18 cellular contexts compared by ENCODE assay signal in genomic region chr22:19360300-19360792, GRCh38.
DNase-seq lines count a peak whose midpoint lies in the region; ATAC-seq and TF ChIP-seq lines count a peak whose summit lies in the region.
"Had no signal": no experiment of that assay in that cellular context is flagged by ENCODE, and none has a peak within 500 bp of the region (broad histone marks: within the 10 kb centered on the region; RNA-seq: fewer than 3 reads in every experiment).

No MANE protein-coding gene starts in this region.

- H3K36me3 ChIP-seq in neuronal stem cell (replicated peaks in 1 of 2; ENCODE audit: control insufficient read depth in 2 of 2, insufficient read depth in 2 of 2, low read length in 2 of 2): peaks cover 62 to 98% of the 10 kb centered on the region in 2 donors
- no peaks in the 10 kb centered on the region for H3K36me3 ChIP-seq in neural progenitor cell

- TF ChIP-seq CTCF in choroid plexus epithelial cell (conservative IDR thresholded peaks at IDR 0.05; ENCODE audit: low read depth, low read length) (peak; percentile 20), neural progenitor cell (IDR thresholded peaks at IDR 0.05) (no peak)

- H3K4me1 ChIP-seq in neuronal stem cell (ENCODE audit: control insufficient read depth in 2 of 2, insufficient read depth in 1 of 2, low read depth in 1 of 2, low read length in 2 of 2): no peaks in the 10 kb centered on the region
- no peaks in the 10 kb centered on the region for H3K4me1 ChIP-seq in neural progenitor cell

- no peak overlapping the region for H3K4ac ChIP-seq in neuronal stem cell (ENCODE audit: low read length)

- H2BK12ac ChIP-seq in neuronal stem cell (ENCODE audit: low read length): no peak overlapping the region

- no peak for ATAC-seq in stimulated activated naive CD8-positive, alpha-beta T cell treated with anti-CD3 and anti-CD28 coated beads, Interleukin-15, amount 100 ng/mL, for 72 hours
- ATAC-seq in GM19397 (IDR thresholded peaks at IDR 0.05; ENCODE audit: unreplicated experiment) (no peak), GM19023 (IDR thresholded peaks at IDR 0.05; ENCODE audit: unreplicated experiment) (no peak)
- ATAC-seq: Right ventricle myocardium inferior had no signal

- H3K9me3 ChIP-seq in neuronal stem cell (replicated peaks in 1 of 2; ENCODE audit: control insufficient read depth in 2 of 2, insufficient read depth in 1 of 2, low read depth in 1 of 2, low read length in 2 of 2): no peaks in the 10 kb centered on the region
- no peaks in the 10 kb centered on the region for H3K9me3 ChIP-seq in neural progenitor cell (ENCODE audit: low read depth)

- H3K23ac ChIP-seq in neuronal stem cell (ENCODE audit: low read depth, low read length, poor library complexity): peak overlapping the region; percentile 60

- peaks cover 58% of the 10 kb centered on the region for H3K36me3 Mint-ChIP-seq in stimulated activated naive CD8-positive, alpha-beta T cell treated with anti-CD3 and anti-CD28 coated beads, Interleukin-15, Interleukin-2, amounts not matched to agents 100 ng/mL and 50 ng/mL, for 24 hours (ENCODE audit: low read depth)
- peaks cover 19% of the 10 kb centered on the region for H3K36me3 Mint-ChIP-seq in neural progenitor cell

- no peak overlapping the region for H3K27ac ChIP-seq in neuronal stem cell (replicated peaks; ENCODE audit: low read length)
- no peak overlapping the region for H3K27ac ChIP-seq in neural progenitor cell

- H3K4me3 ChIP-seq in choroid plexus epithelial cell (ENCODE audit: low read depth, low read length) (no peak overlapping the region), neuronal stem cell (ENCODE audit: low read length in 2 of 2) (no peak overlapping the region), neural progenitor cell (no peak overlapping the region)

- H2BK5ac ChIP-seq in neuronal stem cell (ENCODE audit: low read length): no peak overlapping the region

- no CpG with 5 or more reads among the region's 8 CpGs for WGBS in neuronal stem cell (ENCODE audit: extremely low coverage in 2 of 2, insufficient read length in 2 of 2, insufficient replicate concordance in 1 of 2), 2 donors

- H3K27me3 ChIP-seq in neuronal stem cell (ENCODE audit: control insufficient read depth in 3 of 3, insufficient read depth in 3 of 3, low read depth in 1 of 3, low read length in 3 of 3) (no peaks in the 10 kb centered on the region), neural progenitor cell (no peaks in the 10 kb centered on the region)

- H2AK5ac ChIP-seq in neuronal stem cell (ENCODE audit: low read depth, low read length): no peak overlapping the region

- H2AFZ ChIP-seq in neuronal stem cell (ENCODE audit: low read length): no peak overlapping the region
- H2AFZ ChIP-seq in neural progenitor cell (replicated peaks): no peak overlapping the region

- no peak overlapping the region for H2BK120ac ChIP-seq in neuronal stem cell (ENCODE audit: low read depth, low read length)

- no peaks in the 10 kb centered on the region for H3K27me3 Mint-ChIP-seq in stimulated activated naive CD8-positive, alpha-beta T cell treated with anti-CD3 and anti-CD28 coated beads, Interleukin-15, Interleukin-2, amounts not matched to agents 100 ng/mL and 50 ng/mL, for 24 hours
- no peaks in the 10 kb centered on the region for H3K27me3 Mint-ChIP-seq in stimulated activated naive CD8-positive, alpha-beta T cell treated with anti-CD3 and anti-CD28 coated beads, Interleukin-15, amount 100 ng/mL, for 72 hours
- H3K27me3 Mint-ChIP-seq in neural progenitor cell (ENCODE audit: insufficient read depth, low read depth): no peaks in the 10 kb centered on the region
- H3K27me3 Mint-ChIP-seq: CD4-positive, alpha-beta T cell had no signal

- H3K4me2 ChIP-seq in neuronal stem cell (ENCODE audit: insufficient read depth, low read length, poor library complexity, severe bottlenecking) (no peak overlapping the region), neural progenitor cell (no peak overlapping the region)

- no peaks in the 10 kb centered on the region for H3F3A ChIP-seq in neural progenitor cell (ENCODE audit: low read depth)

- peak overlapping the region; percentile 54 for H3K27ac Mint-ChIP-seq in stimulated activated naive CD8-positive, alpha-beta T cell treated with anti-CD3 and anti-CD28 coated beads, Interleukin-15, Interleukin-2, amounts not matched to agents 100 ng/mL and 50 ng/mL, for 24 hours
- peak overlapping the region in 1 of 2 donors; percentile 19 for H3K27ac Mint-ChIP-seq in stimulated activated naive CD8-positive, alpha-beta T cell treated with anti-CD3 and anti-CD28 coated beads, Interleukin-15, amount 100 ng/mL, for 72 hours
- no peak overlapping the region for H3K27ac Mint-ChIP-seq in neural progenitor cell
- H3K27ac Mint-ChIP-seq: CD4-positive, alpha-beta T cell; HFFc6 had no signal

- no peak overlapping the region for H3K14ac ChIP-seq in neuronal stem cell (ENCODE audit: low read length)

- no peak overlapping the region for H3K9ac ChIP-seq in neuronal stem cell (ENCODE audit: low read depth, low read length, poor library complexity)
- H3K9ac ChIP-seq in neural progenitor cell: no peak overlapping the region

- H3K79me2 ChIP-seq in neural progenitor cell (ENCODE audit: low read depth): no peaks in the 10 kb centered on the region

- peaks cover 26% of the 10 kb centered on the region for H3K4me1 Mint-ChIP-seq in stimulated activated naive CD8-positive, alpha-beta T cell treated with anti-CD3 and anti-CD28 coated beads, Interleukin-15, Interleukin-2, amounts not matched to agents 100 ng/mL and 50 ng/mL, for 24 hours (ENCODE audit: low read depth)
- H3K4me1 Mint-ChIP-seq in stimulated activated naive CD8-positive, alpha-beta T cell treated with anti-CD3 and anti-CD28 coated beads, Interleukin-15, amount 100 ng/mL, for 72 hours: no peaks in the 10 kb centered on the region
- H3K4me1 Mint-ChIP-seq in neural progenitor cell: no peaks in the 10 kb centered on the region

- H4K8ac ChIP-seq in neuronal stem cell (ENCODE audit: low read depth, low read length): no peak overlapping the region

- no peak overlapping the region for H3K18ac ChIP-seq in neuronal stem cell (ENCODE audit: low read length)

- no peak overlapping the region for H2BK15ac ChIP-seq in neuronal stem cell (ENCODE audit: low read length)

- no peak overlapping the region for H4K91ac ChIP-seq in neuronal stem cell (ENCODE audit: low read depth, low read length, poor library complexity)

- H4K20me1 ChIP-seq in neural progenitor cell (ENCODE audit: low read depth): no peaks in the 10 kb centered on the region

- no peak overlapping the region for H3K4me3 Mint-ChIP-seq in stimulated activated naive CD8-positive, alpha-beta T cell treated with anti-CD3 and anti-CD28 coated beads, Interleukin-15, Interleukin-2, amounts not matched to agents 100 ng/mL and 50 ng/mL, for 24 hours
- no peak overlapping the region for H3K4me3 Mint-ChIP-seq in stimulated activated naive CD8-positive, alpha-beta T cell treated with anti-CD3 and anti-CD28 coated beads, Interleukin-15, amount 100 ng/mL, for 72 hours
- no peak overlapping the region for H3K4me3 Mint-ChIP-seq in neural progenitor cell
- H3K4me3 Mint-ChIP-seq: CD4-positive, alpha-beta T cell; HFFc6 had no signal

- no peaks in the 10 kb centered on the region for H3K9me3 Mint-ChIP-seq in stimulated activated naive CD8-positive, alpha-beta T cell treated with anti-CD3 and anti-CD28 coated beads, Interleukin-15, Interleukin-2, amounts not matched to agents 100 ng/mL and 50 ng/mL, for 24 hours
- H3K9me3 Mint-ChIP-seq in stimulated activated naive CD8-positive, alpha-beta T cell treated with anti-CD3 and anti-CD28 coated beads, Interleukin-15, amount 100 ng/mL, for 72 hours: no peaks in the 10 kb centered on the region
- no peaks in the 10 kb centered on the region for H3K9me3 Mint-ChIP-seq in neural progenitor cell
- H3K9me3 Mint-ChIP-seq: CD4-positive, alpha-beta T cell; HFFc6 had no signal

- no peak for DNase-seq in stimulated activated naive CD8-positive, alpha-beta T cell treated with anti-CD3 and anti-CD28 coated beads, Interleukin-15, amount 100 ng/mL, for 72 hours
- DNase-seq in choroid plexus epithelial cell (ENCODE audit: low read depth) (no peak), neuronal stem cell (ENCODE audit: low spot score) (no peak), neural progenitor cell (ENCODE audit: low spot score) (no peak)
- DNase-seq: Calu3; CD4-positive, alpha-beta T cell; DMS79; GOT3; HFFc6; NCI-H1417; NCI-H1930; NCI-H2171; NCI-H446 treated with DMSO at 0.1 percent for 48 hours; NCI-H748 treated with DMSO at 0.1 percent for 48 hours had no signal

- H3K79me1 ChIP-seq in neuronal stem cell (ENCODE audit: low read depth, low read length): no peaks in the 10 kb centered on the region
